In the genomic region with DNA sequence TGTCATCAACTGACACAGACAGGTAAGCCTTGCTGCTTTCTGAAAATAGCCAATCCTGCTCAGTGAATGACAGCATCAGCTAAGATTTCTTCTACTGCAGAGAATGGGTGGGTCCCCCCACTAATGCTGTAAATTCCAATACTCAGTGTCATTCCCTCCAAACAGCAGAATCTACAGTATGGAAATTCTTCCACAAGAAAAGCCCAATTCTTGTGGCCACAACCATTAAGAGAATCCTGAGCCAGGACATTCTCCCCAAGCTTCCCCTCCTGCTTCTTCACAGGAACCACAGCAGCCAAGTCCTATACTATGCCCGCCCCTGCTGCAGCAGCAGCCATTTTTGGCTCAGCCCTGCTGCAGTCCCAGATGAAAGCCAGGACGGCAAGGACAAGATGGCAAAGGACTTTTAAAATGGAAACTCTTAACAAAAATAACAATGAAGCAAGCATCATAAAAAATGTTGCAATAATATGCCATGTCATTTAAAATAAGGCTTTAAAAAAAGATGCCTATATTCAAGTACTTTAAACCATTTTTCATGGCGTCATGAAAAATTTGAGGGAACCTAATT, we compare ENCODE assay signal across 8 cellular contexts. TPM values are rescaled to one million over a fixed set of nuclear protein-coding genes. Genes with fewer than 3 reads are reported as not detected.
DNase-seq lines count a peak whose midpoint lies in the region; ATAC-seq and TF ChIP-seq lines count a peak whose summit lies in the region.

No MANE protein-coding gene starts in this region.

- CTCF ChIA-PET in PC-3 (lab: Charles Lee) = interaction anchor here (1.2 kb wide), 1 partner anchor 453 kb away, joined by 5 read pairs; no protein-coding TSS in a partner anchor

- intact Hi-C loops in PC-3 (cut with micrococcal nuclease) (no loop called here), testis (cut with DNase I; ENCODE audit: low total_unique reads) (no loop called here)

- H3K4me2 ChIP-seq in PC-3 (ENCODE audit: low read length) = peak overlapping the region; percentile 63

- H3K36me3 Mint-ChIP-seq in nephron progenitor cell (ENCODE audit: low read depth) = peaks cover 49% of the 10 kb centered on the region

- DNase-seq in AG20443 (ENCODE audit: low spot score) (peak; percentile 86), PC-3 (peak; percentile 89), fibroblast of gingiva (ENCODE audit: low read depth) (peak; percentile 93), nephron progenitor cell (no peak), SKM-1 (lab: John Stamatoyannopoulos, UW; ENCODE audit: unreplicated experiment) (no peak), testis (no peak)

- H2AFZ ChIP-seq in PC-3 (ENCODE audit: low read length) = peak overlapping the region; percentile 58

- TF ChIP-seq POLR2A in testis (IDR thresholded peaks at IDR 0.05) = no peak

- no peaks in the 10 kb centered on the region for H3K9me2 ChIP-seq in PC-3 (replicated peaks; ENCODE audit: low read length)

- POLR2A ChIA-PET in PC-3 (lab: Charles Lee; ENCODE audit: unreplicated experiment) = interaction anchor here (0.5 to 0.7 kb wide), 3 partner anchors 10 to 365 kb away, joined by 3 to 4 read pairs (median 4); no protein-coding TSS in a partner anchor

- peak; percentile 90 for ATAC-seq in PC-3
- ATAC-seq in GM19455 (IDR thresholded peaks at IDR 0.05; ENCODE audit: unreplicated experiment) = no peak
- ATAC-seq in HG03097 (IDR thresholded peaks at IDR 0.05; ENCODE audit: low FRiP score, unreplicated experiment) = no peak

- no peaks in the 10 kb centered on the region for H3K9me3 ChIP-seq in PC-3 (ENCODE audit: low read length)
- no peaks in the 10 kb centered on the region for H3K9me3 ChIP-seq in testis

- H3K4me1 ChIP-seq in PC-3 (ENCODE audit: insufficient read depth, low read length) = peaks cover 24% of the 10 kb centered on the region
- peaks cover 3% of the 10 kb centered on the region for H3K4me1 ChIP-seq in testis

- WGBS in testis, 2 donors = 66 to 68% methylated on average over 3 of the region's 3 CpGs

- no peaks in the 10 kb centered on the region for H3K9me3 Mint-ChIP-seq in nephron progenitor cell

- peaks cover 42% of the 10 kb centered on the region for H3K79me2 ChIP-seq in PC-3 (ENCODE audit: low read length)

- TF ChIP-seq CTCF in PC-3 (conservative IDR thresholded peaks at IDR 0.05; ENCODE audit: low read depth, low read length) (no peak), nephron progenitor cell (IDR thresholded peaks at IDR 0.05) (no peak), testis (IDR thresholded peaks at IDR 0.05) (no peak)

- peaks cover 14% of the 10 kb centered on the region for H3K4me1 Mint-ChIP-seq in nephron progenitor cell

- H3K4me3 Mint-ChIP-seq in nephron progenitor cell = no peak overlapping the region

- H3K27me3 Mint-ChIP-seq in nephron progenitor cell (ENCODE audit: low read depth, poor library complexity) = no peaks in the 10 kb centered on the region

- BruUV-seq in PC-3 (replicated peaks; lab: Mats Ljungman, UMichigan) = TSS peak; percentile 48

- peak overlapping the region; percentile 81 for H3K27ac ChIP-seq in PC-3 (ENCODE audit: low read length)
- no peak overlapping the region for H3K27ac ChIP-seq in testis

- peak overlapping the region; percentile 52 for H3K9ac ChIP-seq in PC-3 (ENCODE audit: low read length)

- H3K36me3 ChIP-seq in PC-3 (ENCODE audit: low read depth, low read length) = no peaks in the 10 kb centered on the region; the same call in 1 of the 2 replicates
- no peaks in the 10 kb centered on the region for H3K36me3 ChIP-seq in testis (ENCODE audit: low read depth, missing control alignments)

- no peaks in the 10 kb centered on the region for H3K27me3 ChIP-seq in PC-3 (ENCODE audit: low read length)
- no peaks in the 10 kb centered on the region for H3K27me3 ChIP-seq in testis

- H3K27ac Mint-ChIP-seq in nephron progenitor cell = peak overlapping the region; percentile 89

- peaks cover 8% of the 10 kb centered on the region for H3F3A ChIP-seq in PC-3 (ENCODE audit: low read length, unreplicated experiment)

- H4K20me1 ChIP-seq in PC-3 (ENCODE audit: low read length) = no peaks in the 10 kb centered on the region

- H3K4me3 ChIP-seq in PC-3 (ENCODE audit: low read length) (peak overlapping the region; percentile 40; the same call in 1 of the 2 replicates), testis (no peak overlapping the region)

RNA-seq across cellular contexts. Expression of a gene that starts 26.8 kb away (rescaled TPM):
- 16.9 and 25.0 TPM in 2 replicates for total RNA-seq in PC-3 (2014; rRNA removed)
- total RNA-seq in testis = 100 to 1,000 TPM; 146 to 165 TPM
- 198 TPM for polyA plus RNA-seq in testis (ENCODE audit: insufficient read depth, low read depth, low replicate concordance)

Comparison
In these comparisons a context has a peak if more than half of its experiments do, and no peak if none do; other contexts are left out.
1. DNase-seq: peak in AG20443 (single experiment), PC-3 (single experiment) and fibroblast of gingiva (single experiment); none in nephron progenitor cell (single experiment), SKM-1 (single experiment) and testis (single experiment).